ENCODE assay signal across 2 cellular contexts in genomic region chr4:75643651-75644050, GRCh38.
TF ChIP-seq lines count a peak whose summit lies in the region.

No MANE protein-coding gene starts in this region.

TF ChIP-seq in IMR-90, 13 proteins besides CTCF, POLR2A, EP300 and RAD21:
- TF ChIP-seq ELK1 (IDR thresholded peaks at IDR 0.05; ENCODE audit: borderline replicate concordance, low read depth, low read length), result no peak
- TF ChIP-seq CEBPB (IDR thresholded peaks at IDR 0.05; ENCODE audit: low read depth, low read length), result no peak
- no peak for TF ChIP-seq NFE2L2 (IDR thresholded peaks at IDR 0.05; ENCODE audit: low read depth, low read length)
- no peak for TF ChIP-seq MXI1 (IDR thresholded peaks at IDR 0.05; ENCODE audit: borderline replicate concordance, low read depth, low read length)
- no peak for TF ChIP-seq SMC3 (IDR thresholded peaks at IDR 0.05; ENCODE audit: low read depth, low read length)
- TF ChIP-seq BHLHE40 (IDR thresholded peaks at IDR 0.05; ENCODE audit: low read depth, low read length), result no peak
- no peak for TF ChIP-seq FOS (IDR thresholded peaks at IDR 0.05; ENCODE audit: low read depth, low read length)
- TF ChIP-seq RFX5 (IDR thresholded peaks at IDR 0.05; ENCODE audit: low read depth, low read length), result no peak
- TF ChIP-seq MAFK (IDR thresholded peaks at IDR 0.05; ENCODE audit: low read depth, low read length), result no peak
- no peak for TF ChIP-seq USF2 (IDR thresholded peaks at IDR 0.05; ENCODE audit: low read depth, low read length)
- no peak for TF ChIP-seq CHD1 (IDR thresholded peaks at IDR 0.05; ENCODE audit: low read depth, low read length)
- no peak for TF ChIP-seq RCOR1 (IDR thresholded peaks at IDR 0.05; ENCODE audit: insufficient replicate concordance, low read length)
- TF ChIP-seq MAZ (IDR thresholded peaks at IDR 0.05; ENCODE audit: borderline replicate concordance, low read depth, low read length), result no peak

TF ChIP-seq in GM12878, 131 proteins besides CTCF, POLR2A, EP300 and RAD21:
- no peak for TF ChIP-seq FOXM1 (IDR thresholded peaks at IDR 0.05; ENCODE audit: low read depth, low read length)
- no peak for TF ChIP-seq POLR2AphosphoS2 (IDR thresholded peaks at IDR 0.05; ENCODE audit: low read depth, low read length)
- no peak for TF ChIP-seq ZBTB11 (CRISPR knock-in tag; IDR thresholded peaks at IDR 0.05)
- no peak for TF ChIP-seq CHD2 (IDR thresholded peaks at IDR 0.05; ENCODE audit: borderline replicate concordance, low read depth, low read length)
- no peak for TF ChIP-seq RAD51 (IDR thresholded peaks at IDR 0.05)
- no peak for TF ChIP-seq BCLAF1 (IDR thresholded peaks at IDR 0.05)
